In genomic region chr19:31344403-31344802, GRCh38 we compare ENCODE assay signal across 21 cellular contexts. TPM values are rescaled to one million over a fixed set of nuclear protein-coding genes. Genes with fewer than 3 reads are reported as not detected.
DNase-seq lines count a peak whose midpoint lies in the region; ATAC-seq and TF ChIP-seq lines count a peak whose summit lies in the region.
"Had no signal": no experiment of that assay in that cellular context is flagged by ENCODE, and none has a peak within 500 bp of the region (broad histone marks: within the 10 kb centered on the region; RNA-seq: fewer than 3 reads in every experiment).

No MANE protein-coding gene starts in this region.

- no peak for TF ChIP-seq EP300 in transverse colon (IDR thresholded peaks at IDR 0.05; ENCODE audit: low read depth)
- TF ChIP-seq EP300 in tibial nerve (IDR thresholded peaks at IDR 0.05): peak in 1 of 2 donors; percentile 9

- peaks cover 31% of the 10 kb centered on the region for H3K4me1 ChIP-seq in HEK293 (ENCODE audit: control insufficient read depth, insufficient read depth, low read length)
- H3K4me1 ChIP-seq in endodermal cell (ENCODE audit: control insufficient read depth, insufficient read depth, low read length): no peaks in the 10 kb centered on the region
- peaks cover 16% of the 10 kb centered on the region for H3K4me1 ChIP-seq in neural progenitor cell
- H3K4me1 ChIP-seq in transverse colon: peaks cover 9 to 38% (median 10%) of the 10 kb centered on the region in 4 donors
- H3K4me1 ChIP-seq in tibial nerve: peaks cover 0 to 52% (median 10%) of the 10 kb centered on the region in 4 donors
- H3K4me1 ChIP-seq: colonic mucosa had no signal

- DNase-seq in endodermal cell (peak; percentile 61), neural progenitor cell (ENCODE audit: low spot score) (peak; percentile 60), transverse colon (no peak), tibial nerve (ENCODE audit: low spot score in 2 of 2) (no peak), left colon (no peak)
- no peak for DNase-seq in stimulated activated naive CD8-positive, alpha-beta T cell treated with anti-CD3 and anti-CD28 coated beads, Interleukin-15, Interleukin-2, amounts not matched to agents 100 U/mL and 50 U/mL, for 24 hours
- DNase-seq: activated CD8-positive, alpha-beta T cell treated with anti-CD3 and anti-CD28 coated beads, Interleukin-2, amount 10 ng/mL, durations not matched to agents 7 days and 5 days; activated gamma-delta T cell; activated naive CD8-positive, alpha-beta T cell treated with anti-CD3 and anti-CD28 coated beads, Interleukin-2, amount 50 U/mL, for 24 hours; brain microvascular endothelial cell; CD4-positive, alpha-beta T cell; colonic mucosa; GF-D8; KG1; midbrain; NCI-H146; NCI-H2171; NCI-H526 treated with DMSO at 0.1 percent for 48 hours; T1000 had no signal

- intact Hi-C loops in transverse colon (cut with DNase I; ENCODE audit: low total_unique reads) (no loop called here), left colon (cut with DNase I, micrococcal nuclease) (no loop called here)

- H3K36me3 ChIP-seq in HEK293 (ENCODE audit: control insufficient read depth in 2 of 2, insufficient read depth in 1 of 2, low read length in 2 of 2) (no peaks in the 10 kb centered on the region), endodermal cell (ENCODE audit: control insufficient read depth, insufficient read depth, low read length) (no peaks in the 10 kb centered on the region), neural progenitor cell (no peaks in the 10 kb centered on the region), transverse colon (no peaks in the 10 kb centered on the region), tibial nerve (no peaks in the 10 kb centered on the region)
- H3K36me3 ChIP-seq: brain microvascular endothelial cell, colonic mucosa had no signal

- CTCF ChIA-PET in HEK293 (lab: Yijun Ruan, JAX): interaction anchor here (0.9 to 4.3 kb wide), 3 partner anchors 10 to 290 kb away, joined by 4 to 18 read pairs (median 17); no protein-coding TSS in a partner anchor

- no peak overlapping the region for H2AFZ ChIP-seq in neural progenitor cell (replicated peaks)

- no peak for ATAC-seq in stimulated activated naive CD8-positive, alpha-beta T cell treated with anti-CD3 and anti-CD28 coated beads, Interleukin-15, Interleukin-2, amounts not matched to agents 100 U/mL and 50 U/mL, for 24 hours
- ATAC-seq in left colon: no peak
- ATAC-seq: activated CD4-positive, CD25-positive, alpha-beta regulatory T cell treated with anti-CD3 and anti-CD28 coated beads, Interleukin-2, amount 50 U/mL, for 24 hours; activated CD8-positive, alpha-beta T cell treated with anti-CD3 and anti-CD28 coated beads, Interleukin-2, amount 10 ng/mL, durations not matched to agents 7 days and 5 days; activated naive CD8-positive, alpha-beta T cell treated with anti-CD3 and anti-CD28 coated beads, Interleukin-2, amount 50 U/mL, for 24 hours had no signal

- H3K9me3 Mint-ChIP-seq in endodermal cell (no peaks in the 10 kb centered on the region), neural progenitor cell (no peaks in the 10 kb centered on the region)
- H3K9me3 Mint-ChIP-seq: activated naive CD8-positive, alpha-beta T cell treated with anti-CD3 and anti-CD28 coated beads, Interleukin-2, amount 50 U/mL, for 24 hours; CD4-positive, alpha-beta T cell had no signal

- no peaks in the 10 kb centered on the region for H3F3A ChIP-seq in neural progenitor cell (ENCODE audit: low read depth)

- no peaks in the 10 kb centered on the region for H3K36me3 Mint-ChIP-seq in endodermal cell (ENCODE audit: low read depth)
- H3K36me3 Mint-ChIP-seq in neural progenitor cell: no peaks in the 10 kb centered on the region

- H3K4me2 ChIP-seq in neural progenitor cell: no peak overlapping the region

- H3K4me3 Mint-ChIP-seq in endodermal cell (no peak overlapping the region), neural progenitor cell (no peak overlapping the region)
- H3K4me3 Mint-ChIP-seq: activated CD8-positive, alpha-beta T cell treated with anti-CD3 and anti-CD28 coated beads, Interleukin-2, amount 10 ng/mL, durations not matched to agents 7 days and 5 days; activated naive CD8-positive, alpha-beta T cell treated with anti-CD3 and anti-CD28 coated beads, Interleukin-2, amount 50 U/mL, for 24 hours; CD4-positive, alpha-beta T cell had no signal

- POLR2A ChIA-PET in HEK293 (lab: Yijun Ruan, JAX): no interaction called here

- TF ChIP-seq CTCF in HEK293 (tag by site-specific recombination; IDR thresholded peaks at IDR 0.05) (no peak), endodermal cell (conservative IDR thresholded peaks at IDR 0.05) (no peak), neural progenitor cell (IDR thresholded peaks at IDR 0.05) (no peak), transverse colon (IDR thresholded peaks at IDR 0.05) (no peak), tibial nerve (IDR thresholded peaks at IDR 0.05) (no peak)

- peaks cover 51% of the 10 kb centered on the region for H3K27me3 ChIP-seq in endodermal cell (ENCODE audit: control insufficient read depth, insufficient read depth, low read length, poor library complexity, severe bottlenecking)
- peaks cover 49% of the 10 kb centered on the region for H3K27me3 ChIP-seq in neural progenitor cell
- peaks cover 41% of the 10 kb centered on the region for H3K27me3 ChIP-seq in transverse colon
- no peaks in the 10 kb centered on the region for H3K27me3 ChIP-seq in tibial nerve
- H3K27me3 ChIP-seq: brain microvascular endothelial cell had no signal

- in situ Hi-C loops in transverse colon (cut with MboI; ENCODE audit: low pct_ligation_motif_present in 1 of 4, low pct_unique_long_range_greater_than_20kb in 1 of 4, low sequenced_read_pairs in 3 of 4): no loop called here

- H3K4me1 Mint-ChIP-seq in endodermal cell: peaks cover 20% of the 10 kb centered on the region
- peaks cover 33% of the 10 kb centered on the region for H3K4me1 Mint-ChIP-seq in neural progenitor cell

- no peak overlapping the region for H3K9ac ChIP-seq in endodermal cell (ENCODE audit: extremely low read depth, low read length, poor library complexity, severe bottlenecking)
- H3K9ac ChIP-seq in neural progenitor cell: no peak overlapping the region

- H3K79me2 ChIP-seq in neural progenitor cell (ENCODE audit: low read depth): no peaks in the 10 kb centered on the region

- H3K9me3 ChIP-seq in HEK293 (ENCODE audit: control insufficient read depth, insufficient read depth, low read depth, low read length) (no peaks in the 10 kb centered on the region), endodermal cell (ENCODE audit: control insufficient read depth, low read length) (no peaks in the 10 kb centered on the region), neural progenitor cell (ENCODE audit: low read depth) (no peaks in the 10 kb centered on the region), transverse colon (no peaks in the 10 kb centered on the region), tibial nerve (no peaks in the 10 kb centered on the region)
- H3K9me3 ChIP-seq: colonic mucosa had no signal

- H3K27me3 Mint-ChIP-seq in endodermal cell (ENCODE audit: insufficient read depth) (peaks cover 43% of the 10 kb centered on the region), neural progenitor cell (ENCODE audit: insufficient read depth, low read depth) (peaks cover 22% of the 10 kb centered on the region)

- H3K27ac Mint-ChIP-seq in endodermal cell (no peak overlapping the region), neural progenitor cell (no peak overlapping the region)
- H3K27ac Mint-ChIP-seq: activated CD8-positive, alpha-beta T cell treated with anti-CD3 and anti-CD28 coated beads, Interleukin-2, amount 10 ng/mL, durations not matched to agents 7 days and 5 days; activated naive CD8-positive, alpha-beta T cell treated with anti-CD3 and anti-CD28 coated beads, Interleukin-2, amount 50 U/mL, for 24 hours; CD4-positive, alpha-beta T cell had no signal

- H4K20me1 ChIP-seq in neural progenitor cell (ENCODE audit: low read depth): peaks cover 14% of the 10 kb centered on the region

- no peak overlapping the region for H3K4me3 ChIP-seq in HEK293 (ENCODE audit: low read depth, low read length)
- H3K4me3 ChIP-seq in endodermal cell (ENCODE audit: low read length): no peak overlapping the region
- H3K4me3 ChIP-seq in neural progenitor cell: no peak overlapping the region
- H3K4me3 ChIP-seq in transverse colon: no peak overlapping the region
- H3K4me3 ChIP-seq in tibial nerve: peak overlapping the region in 1 of 4 donors; percentile 14
- H3K4me3 ChIP-seq: colonic mucosa had no signal

- TF ChIP-seq POLR2A in transverse colon (IDR thresholded peaks at IDR 0.05): no peak
- TF ChIP-seq POLR2A in tibial nerve (IDR thresholded peaks at IDR 0.05): no peak

- 54 to 62% methylated on average over 6 to 9 of the region's 9 CpGs for WGBS in endodermal cell (ENCODE audit: insufficient coverage in 1 of 2, insufficient read length in 1 of 2), 2 experiments
- WGBS in transverse colon (ENCODE audit: low coverage in 1 of 2), 2 donors: 27 to 53% methylated on average over 4 to 9 of the region's 9 CpGs
- WGBS in tibial nerve, 2 donors: 49% methylated on average over 9 of the region's 9 CpGs

- H3K27ac ChIP-seq in HEK293 (ENCODE audit: extremely low read depth, low read depth, low read length) (no peak overlapping the region; the same call in 1 of the 2 replicates), endodermal cell (ENCODE audit: low read depth, low read length) (no peak overlapping the region), neural progenitor cell (no peak overlapping the region), transverse colon (peak overlapping the region; percentile 10 to 57 (median 54)), tibial nerve (peak overlapping the region in 2 of 4 donors; percentile 40 to 62)
- H3K27ac ChIP-seq: brain microvascular endothelial cell, colonic mucosa had no signal

TF ChIP-seq in HEK293, 187 proteins besides CTCF, POLR2A, EP300 and RAD21 (continues in another document):
- TF ChIP-seq ZNF18 (tag by site-specific recombination; IDR thresholded peaks at IDR 0.05): no peak
- TF ChIP-seq ZNF10 (tag by site-specific recombination; IDR thresholded peaks at IDR 0.05): no peak
- no peak for TF ChIP-seq ZNF404 (tag by site-specific recombination; IDR thresholded peaks at IDR 0.05)

RNA-seq across cellular contexts. Expression of gene TSHZ3, which starts 4.8 kb away (rescaled TPM):
- total RNA-seq in endodermal cell (1 to 10 TPM in 1 of 2 donors, under 1 TPM in 1; 0.84 to 2.1 TPM), neural progenitor cell (ENCODE audit: low replicate concordance) (0.60 and 1.2 TPM in 2 replicates), transverse colon (1 to 10 TPM; 3.0 to 6.4 (median 4.6) TPM), tibial nerve (10 to 100 TPM; 20.4 to 22.4 (median 22.3) TPM), left colon (1 to 10 TPM; 1.3 to 6.5 TPM)
- polyA plus RNA-seq in endodermal cell (2013, experiment 1 of 2): 10.0 TPM
- polyA plus RNA-seq in endodermal cell (2013, experiment 2 of 2): 8.6 TPM

Comparison
In these comparisons a context has a peak if more than half of its experiments do, and no peak if none do; other contexts are left out.
1. H3K27ac ChIP-seq: peak in transverse colon (4 of 4); none in HEK293 (single experiment), endodermal cell (single experiment) and neural progenitor cell (single experiment).
2. DNase-seq: peak in endodermal cell (single experiment) and neural progenitor cell (single experiment); none in transverse colon (single experiment), stimulated activated naive CD8-positive, alpha-beta T cell treated with anti-CD3 and anti-CD28 coated beads, Interleukin-15, Interleukin-2, amounts not matched to agents 100 U/mL and 50 U/mL, for 24 hours (single experiment), tibial nerve (0 of 2) and left colon (0 of 2).